Comparison of ENCODE assay signal across 8 cellular contexts in genomic region chr7:155371884-155372781, GRCh38.
DNase-seq lines count a peak whose midpoint lies in the region; ATAC-seq, FAIRE-seq and TF ChIP-seq lines count a peak whose summit lies in the region.

No MANE protein-coding gene starts in this region.

- CTCF ChIA-PET in A549 (lab: Yijun Ruan, JAX): interaction anchor here (0.6 to 3.6 kb wide), 15 partner anchors 8 to 458 kb away, joined by 3 to 27 read pairs (median 5); no protein-coding TSS in a partner anchor

- TF ChIP-seq POLR2A in A549 (IDR thresholded peaks at IDR 0.05; ENCODE audit: low read length): no peak

- H3K9ac ChIP-seq in keratinocyte (ENCODE audit: control insufficient read depth, extremely low read depth, insufficient read depth, low read length): no peak overlapping the region

- WGBS in A549 (ENCODE audit: missing lambda C conversion rate): 77% methylated on average over 44 of the region's 82 CpGs

- peak; percentile 29 to 51 for DNase-seq in A549 (ENCODE audit: low read depth in 1 of 2, low spot score in 1 of 2)
- DNase-seq in RWPE2 (ENCODE audit: low spot score): peak; percentile 44
- no peak for DNase-seq in keratinocyte (ENCODE audit: low read depth, low spot score)
- no peak for DNase-seq in NCI-H1694 (lab: John Stamatoyannopoulos, UW)
- DNase-seq in HuH-7 (ENCODE audit: low spot score): no peak
- no peak for DNase-seq in middle frontal gyrus (ENCODE audit: extremely low spot score, low spot score)

- H3K36me3 ChIP-seq in RWPE2 (ENCODE audit: low read depth) (no peaks in the 10 kb centered on the region), keratinocyte (ENCODE audit: control insufficient read depth in 2 of 2, extremely low read depth in 1 of 2, insufficient read depth in 2 of 2, low read length in 2 of 2) (no peaks in the 10 kb centered on the region)

- H3K4me3 ChIP-seq in A549: peak overlapping the region; percentile 37
- no peak overlapping the region for H3K4me3 ChIP-seq in RWPE2 (ENCODE audit: severe bottlenecking)
- H3K4me3 ChIP-seq in keratinocyte (ENCODE audit: control insufficient read depth in 2 of 3, extremely low read depth in 1 of 3, insufficient read depth in 2 of 3, low read depth in 1 of 3, low read length in 3 of 3): peak overlapping the region; percentile 9 to 34 (median 18)

- H3K4me2 ChIP-seq in A549 (peak overlapping the region; percentile 81), keratinocyte (ENCODE audit: control insufficient read depth, extremely low read depth, insufficient read depth, low read depth, low read length) (peak overlapping the region; percentile 37)

- H3K9me1 ChIP-seq in keratinocyte (ENCODE audit: control insufficient read depth, extremely low read depth, insufficient read depth, low read length): no peaks in the 10 kb centered on the region

- no peak for TF ChIP-seq EP300 in A549 (IDR thresholded peaks at IDR 0.05)

- POLR2A ChIA-PET in A549 (lab: Yijun Ruan, JAX): no interaction called here

- H3K9me3 ChIP-seq in A549: no peaks in the 10 kb centered on the region
- no peaks in the 10 kb centered on the region for H3K9me3 ChIP-seq in RWPE2 (ENCODE audit: severe bottlenecking)
- H3K9me3 ChIP-seq in keratinocyte (ENCODE audit: control insufficient read depth, low read depth, low read length): no peaks in the 10 kb centered on the region

- no peak overlapping the region for H2AFZ ChIP-seq in keratinocyte (ENCODE audit: control insufficient read depth, low read length)

- H3K27ac ChIP-seq in A549: peak overlapping the region in 1 of 2 experiments; percentile 56; a peak in 3 of 6 replicates
- no peak overlapping the region for H3K27ac ChIP-seq in RWPE2 (ENCODE audit: poor library complexity, severe bottlenecking)
- no peak overlapping the region for H3K27ac ChIP-seq in keratinocyte (ENCODE audit: control insufficient read depth, insufficient read depth, low read length)

- H3K4me1 ChIP-seq in A549 (peaks cover 13% of the 10 kb centered on the region; the same call in 2 of the 3 replicates), RWPE2 (ENCODE audit: insufficient read depth, poor library complexity, severe bottlenecking) (no peaks in the 10 kb centered on the region), keratinocyte (ENCODE audit: control insufficient read depth, extremely low read depth, insufficient read depth, low read length) (peaks cover 20% of the 10 kb centered on the region)

- H3K79me2 ChIP-seq in keratinocyte (ENCODE audit: control insufficient read depth, insufficient read depth, low read length): no peaks in the 10 kb centered on the region

- ATAC-seq in A549 (peak; percentile 61 to 88; a peak in 5 of 6 replicates), GM18867 (IDR thresholded peaks at IDR 0.05; ENCODE audit: unreplicated experiment) (peak; percentile 55), RWPE2 (ENCODE audit: low read depth) (peak; percentile 28), GM21825 (IDR thresholded peaks at IDR 0.05; ENCODE audit: unreplicated experiment) (no peak)

- dilution Hi-C loops in keratinocyte (cut with MboI; ENCODE audit: extremely low pct_ligation_motif_present, low sequenced_read_pairs): no loop called here

- peaks cover 3% of the 10 kb centered on the region for H4K20me1 ChIP-seq in keratinocyte (ENCODE audit: control insufficient read depth, extremely low read depth, insufficient read depth, low read length)

- TF ChIP-seq RAD21 in A549 (conservative IDR thresholded peaks at IDR 0.05 in 1 of 2, IDR thresholded peaks at IDR 0.05 in 1 of 2): 0 out of 5 replicates have a peak, but pooled peaks of 1 of the 2 experiments have one; percentile 14

- peaks cover 71% of the 10 kb centered on the region for H3K27me3 ChIP-seq in RWPE2 (ENCODE audit: insufficient read depth, poor library complexity, severe bottlenecking)
- H3K27me3 ChIP-seq in keratinocyte (ENCODE audit: control insufficient read depth, extremely low read depth, insufficient read depth, low read length): peaks cover 62% of the 10 kb centered on the region

- no peak for FAIRE-seq in A549 (lab: Jason Lieb, UNC)
- FAIRE-seq in keratinocyte (lab: Jason Lieb, UNC): no peak

- TF ChIP-seq CTCF in A549 (IDR thresholded peaks at IDR 0.05): peak; percentile 75
- TF ChIP-seq CTCF in RWPE2 (IDR thresholded peaks at IDR 0.05; ENCODE audit: poor library complexity, severe bottlenecking): peak; percentile 38
- peak; percentile 23 to 65 (median 54) for TF ChIP-seq CTCF in keratinocyte (optimal IDR thresholded peaks at IDR 0.05 in 1 of 3, IDR thresholded peaks at IDR 0.05 in 1 of 3, conservative IDR thresholded peaks at IDR 0.05 in 1 of 3; ENCODE audit: extremely low read depth in 1 of 3, insufficient read depth in 2 of 3, low read length in 3 of 3)

TF ChIP-seq in A549, 52 proteins besides CTCF, POLR2A, EP300 and RAD21:
- no peak for TF ChIP-seq ESRRA (IDR thresholded peaks at IDR 0.05; ENCODE audit: borderline replicate concordance, low read length)
- no peak for TF ChIP-seq HES2 (IDR thresholded peaks at IDR 0.05)
- TF ChIP-seq SMC3 (IDR thresholded peaks at IDR 0.05): 0 out of 3 replicates have a peak, but pooled peaks have one; percentile 42
- no peak for TF ChIP-seq CEBPB (IDR thresholded peaks at IDR 0.05)
- TF ChIP-seq CHD4 (IDR thresholded peaks at IDR 0.05; ENCODE audit: borderline replicate concordance): no peak

Comparison
In these comparisons a context has a peak if more than half of its experiments do, and no peak if none do; other contexts are left out.
1. DNase-seq: peak in A549 (2 of 2) and RWPE2 (single experiment); none in keratinocyte (single experiment), NCI-H1694 (single experiment), HuH-7 (single experiment) and middle frontal gyrus (single experiment).
2. Peak in every context shown above with its lines, with median percentiles within 50 percentile points of each other: CTCF ChIP-seq.